ENCODE assay signal across 24 cellular contexts in the genomic region with DNA sequence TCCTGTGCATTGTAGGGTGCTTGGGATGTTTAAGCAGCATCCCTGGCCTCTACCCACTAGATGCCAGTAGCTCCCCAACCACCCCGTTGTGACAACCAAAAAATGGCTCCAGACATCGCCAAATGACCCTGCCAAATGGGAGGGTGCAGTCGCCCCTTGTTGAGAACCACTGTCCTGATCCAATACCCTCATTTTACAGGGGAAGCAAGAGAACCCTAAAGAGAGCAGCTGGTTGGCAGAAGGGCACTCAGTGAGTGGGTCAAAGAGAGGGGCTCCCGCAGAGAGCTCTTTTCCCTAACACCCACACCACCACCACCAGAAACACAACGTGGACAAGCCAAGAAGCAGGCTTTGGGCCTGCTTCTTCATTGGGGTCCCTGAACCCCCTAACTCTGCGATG. TPM values are rescaled to one million over a fixed set of nuclear protein-coding genes. Genes with fewer than 3 reads are reported as not detected.
DNase-seq lines count a peak whose midpoint lies in the region; ATAC-seq, FAIRE-seq and TF ChIP-seq lines count a peak whose summit lies in the region.
"Had no signal": no experiment of that assay in that cellular context is flagged by ENCODE, and none has a peak within 500 bp of the region (broad histone marks: within the 10 kb centered on the region; RNA-seq: fewer than 3 reads in every experiment).

No MANE protein-coding gene starts in this region.

- H3K9me3 ChIP-seq in H1 (ENCODE audit: insufficient read depth in 2 of 2, low read depth in 1 of 2, low read length in 1 of 2) = no peaks in the 10 kb centered on the region
- no peaks in the 10 kb centered on the region for H3K9me3 ChIP-seq in esophagus squamous epithelium
- H3K9me3 ChIP-seq: A549, Caco-2 had no signal

- no peak overlapping the region for H2AFZ ChIP-seq in H1 (ENCODE audit: low read length)

- no peak overlapping the region for H3K18ac ChIP-seq in H1 (ENCODE audit: extremely low read depth, low read length)

- no peaks in the 10 kb centered on the region; the same call in 1 of the 2 replicates for H3K23me2 ChIP-seq in H1 (ENCODE audit: low read depth, low read length)

- H3K27me3 ChIP-seq in H1 (replicated peaks in 1 of 4; ENCODE audit: control insufficient read depth in 3 of 4, extremely low read depth in 1 of 4, insufficient read depth in 3 of 4, low read length in 3 of 4) = no peaks in the 10 kb centered on the region
- H3K27me3 ChIP-seq in esophagus squamous epithelium = peaks cover 0 to 6% (median 0%) of the 10 kb centered on the region in 4 donors
- H3K27me3 ChIP-seq: BLaER1 treated with 17β-estradiol and CSF1 and Interleukin-3, amounts not matched to agents 10 nM and 100 nM had no signal

- H3K4me3 ChIP-seq in H1 (ENCODE audit: extremely low read depth in 1 of 4, insufficient read depth in 2 of 4, low read depth in 3 of 4, low read length in 4 of 4) = no peak overlapping the region
- no peak overlapping the region for H3K4me3 ChIP-seq in esophagus squamous epithelium
- H3K4me3 ChIP-seq: A549; BLaER1 treated with 17β-estradiol and CSF1 and Interleukin-3, amounts not matched to agents 10 nM and 100 nM; GM12878 had no signal

- intact Hi-C loops in posterior vena cava (cut with DNase I) (no loop called here), esophagus squamous epithelium (cut with DNase I) (no loop called here)

- FAIRE-seq in H1 (lab: Jason Lieb, UNC) = no peak
- FAIRE-seq: A549, D721Med, GM12878, GM12892, GM18507, GM19239 had no signal

- no peak overlapping the region for H3K4me2 ChIP-seq in H1 (ENCODE audit: insufficient read depth in 1 of 2, low read depth in 2 of 2, low read length in 2 of 2)
- H3K4me2 ChIP-seq: A549 had no signal

- no peak overlapping the region for H2BK120ac ChIP-seq in H1 (replicated peaks; ENCODE audit: low read depth, low read length)

- 0 out of 2 replicates have a peak overlapping the region, but pooled peaks have one; percentile 81 for H2BK15ac ChIP-seq in H1 (ENCODE audit: low read length)

- H3K79me2 ChIP-seq in H1 (ENCODE audit: control insufficient read depth in 1 of 2, insufficient read depth in 2 of 2, low read length in 2 of 2) = no peaks in the 10 kb centered on the region

- H2BK5ac ChIP-seq in H1 (ENCODE audit: low read depth, low read length) = no peak overlapping the region; the same call in 1 of the 2 replicates

- no peak overlapping the region for H4K91ac ChIP-seq in H1 (replicated peaks; ENCODE audit: insufficient read length, low read length)

- 71% methylated on average over 6 of the region's 6 CpGs; no CpG with 5 or more reads in 1 of the 2 experiments for WGBS in H1 (ENCODE audit: extremely low coverage in 1 of 2, insufficient coverage in 1 of 2, insufficient read length in 1 of 2, insufficient replicate concordance in 2 of 2, low coverage in 1 of 2, low lambda C conversion rate in 2 of 2, missing lambda C conversion rate in 1 of 2), 2 experiments
- WGBS in esophagus squamous epithelium, 2 donors = 78 to 85% methylated on average over 5 to 6 of the region's 6 CpGs

- H2BK12ac ChIP-seq in H1 (ENCODE audit: low read depth, low read length) = no peak overlapping the region

- H3K27ac ChIP-seq in H1 (ENCODE audit: low read depth, low read length) = no peak overlapping the region
- no peak overlapping the region for H3K27ac ChIP-seq in esophagus squamous epithelium
- H3K27ac ChIP-seq: 22Rv1; A549; BLaER1 treated with 17β-estradiol and CSF1 and Interleukin-3, amounts not matched to agents 10 nM and 100 nM; C4-2B had no signal

- DNase-seq in H1 (ENCODE audit: low read depth in 1 of 2, low spot score in 2 of 2) (no peak), mesenteric fat pad (ENCODE audit: low spot score) (peak; percentile 67), posterior vena cava (ENCODE audit: low spot score) (peak; percentile 9), esophagus squamous epithelium (lab: John Stamatoyannopoulos, UW) (no peak)
- DNase-seq: AML-193; Caco-2; Calu3; CD4-positive, alpha-beta T cell; CD8-positive, alpha-beta T cell; DMS79 treated with DMSO at 0.1 percent for 48 hours; GDM1 had no signal

- H3K23ac ChIP-seq in H1 (ENCODE audit: insufficient read length) = no peak overlapping the region

- TF ChIP-seq EP300 in H1 (IDR thresholded peaks at IDR 0.05; ENCODE audit: borderline replicate concordance in 1 of 2, low read depth in 2 of 2, low read length in 2 of 2) = no peak

- H3K4me1 ChIP-seq in H1 (replicated peaks in 1 of 4; ENCODE audit: control insufficient read depth in 3 of 4, insufficient read depth in 4 of 4, low read length in 3 of 4) (peaks cover 0 to 6% (median 2%) of the 10 kb centered on the region in 4 experiments; a peak in 4 of 7 replicates), esophagus squamous epithelium (no peaks in the 10 kb centered on the region)
- H3K4me1 ChIP-seq: A549, Caco-2 had no signal

- H4K5ac ChIP-seq in H1 (ENCODE audit: insufficient read length, low read depth, low read length) = no peak overlapping the region

- 0 out of 2 replicates have a peak overlapping the region, but pooled peaks have one; percentile 12 for H4K8ac ChIP-seq in H1 (ENCODE audit: extremely low read depth, insufficient read depth, low read length)

- TF ChIP-seq CTCF in H1 (IDR thresholded peaks at IDR 0.05; ENCODE audit: control extremely low read depth in 1 of 3, insufficient read depth in 1 of 3, low read depth in 1 of 3, low read length in 3 of 3) (no peak), esophagus squamous epithelium (IDR thresholded peaks at IDR 0.05) (no peak)

- POLR2A ChIA-PET in H1 (lab: Charles Lee; ENCODE audit: partially characterized antibody) = interaction anchor here (1.2 kb wide), 1 partner anchor 68 kb away, joined by 3 read pairs; no protein-coding TSS in a partner anchor

- no peak for TF ChIP-seq POLR2A in H1 (IDR thresholded peaks at IDR 0.05; ENCODE audit: control extremely low read depth in 1 of 2, low read depth in 2 of 2, low read length in 2 of 2)
- TF ChIP-seq POLR2A in esophagus squamous epithelium (IDR thresholded peaks at IDR 0.05) = no peak

- CTCF ChIA-PET in H1 (lab: Charles Lee; ENCODE audit: partially characterized antibody) = interaction anchor here (1.0 to 2.7 kb wide), 3 partner anchors 12 to 155 kb away, joined by 3 to 7 read pairs (median 4); no protein-coding TSS in a partner anchor

- H2AK5ac ChIP-seq in H1 (ENCODE audit: low read depth, low read length) = no peak overlapping the region

- no peak overlapping the region for H2BK20ac ChIP-seq in H1 (ENCODE audit: low read length)

- TF ChIP-seq RAD21 in H1 (IDR thresholded peaks at IDR 0.05 in 1 of 2, conservative IDR thresholded peaks at IDR 0.05 in 1 of 2; ENCODE audit: low read depth in 2 of 2, low read length in 2 of 2) = no peak

- no peaks in the 10 kb centered on the region for H4K20me1 ChIP-seq in H1 (replicated peaks in 1 of 2; ENCODE audit: control insufficient read depth in 1 of 2, insufficient read depth in 2 of 2, low read length in 2 of 2)
- H4K20me1 ChIP-seq: BLaER1 treated with 17β-estradiol and CSF1 and Interleukin-3, amounts not matched to agents 10 nM and 100 nM had no signal

- no peak overlapping the region for H3K14ac ChIP-seq in H1 (ENCODE audit: insufficient read length)

- H3K4ac ChIP-seq in H1 (replicated peaks; ENCODE audit: insufficient read length, low read depth, low read length) = no peak overlapping the region

- no peaks in the 10 kb centered on the region for H3K79me1 ChIP-seq in H1 (ENCODE audit: low read depth, low read length)

- H3K36me3 ChIP-seq in H1 (ENCODE audit: control insufficient read depth in 2 of 4, insufficient read depth in 4 of 4, low read length in 3 of 4) (no peaks in the 10 kb centered on the region), esophagus squamous epithelium (no peaks in the 10 kb centered on the region)
- H3K36me3 ChIP-seq: BLaER1 treated with 17β-estradiol and CSF1 and Interleukin-3, amounts not matched to agents 10 nM and 100 nM had no signal

- no peak for ATAC-seq in GM18861 (IDR thresholded peaks at IDR 0.05; ENCODE audit: unreplicated experiment)
- ATAC-seq: A549; CD8-positive, alpha-beta T cell; GM12878 had no signal

- peak overlapping the region in 1 of 4 experiments; percentile 22; a peak in 2 of 7 replicates for H3K9ac ChIP-seq in H1 (replicated peaks in 1 of 4; ENCODE audit: extremely low read depth in 1 of 4, low read depth in 3 of 4, low read length in 3 of 4)
- H3K9ac ChIP-seq: BLaER1 treated with 17β-estradiol and CSF1 and Interleukin-3, amounts not matched to agents 10 nM and 100 nM had no signal

- H3K56ac ChIP-seq in H1 (replicated peaks; ENCODE audit: insufficient read length, low read depth, low read length) = no peak overlapping the region

TF ChIP-seq in H1, 55 proteins besides CTCF, POLR2A, EP300 and RAD21:
- TF ChIP-seq, protein P1, sequence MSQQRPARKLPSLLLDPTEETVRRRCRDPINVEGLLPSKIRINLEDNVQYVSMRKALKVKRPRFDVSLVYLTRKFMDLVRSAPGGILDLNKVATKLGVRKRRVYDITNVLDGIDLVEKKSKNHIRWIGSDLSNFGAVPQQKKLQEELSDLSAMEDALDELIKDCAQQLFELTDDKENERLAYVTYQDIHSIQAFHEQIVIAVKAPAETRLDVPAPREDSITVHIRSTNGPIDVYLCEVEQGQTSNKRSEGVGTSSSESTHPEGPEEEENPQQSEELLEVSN (IDR thresholded peaks at IDR 0.05) = no peak
- TF ChIP-seq TEAD4 (IDR thresholded peaks at IDR 0.05; ENCODE audit: low read depth, low read length) (no peak), SP2 (IDR thresholded peaks at IDR 0.05; ENCODE audit: low read length) (no peak), CREB1 (IDR thresholded peaks at IDR 0.05) (no peak), RNF2 (IDR thresholded peaks at IDR 0.05; ENCODE audit: borderline replicate concordance, low read depth, low read length, missing control alignments, poor library complexity, severe bottlenecking) (no peak), EZH2 (IDR thresholded peaks at IDR 0.05; ENCODE audit: low read depth, low read length, severe bottlenecking) (no peak)
TF ChIP-seq in H1: peak in this region for 0.

RNA-seq across cellular contexts. Expression of a gene that starts 18.4 kb away (rescaled TPM):
- total RNA-seq in H1 (2021; fragmentation: NEBNext Ultra II Directional; extraction: Animal tissue kit (Norgen Biotek cat#: 25700)) = not detected in 2 replicates
- 0.24 and 0.95 TPM in 2 replicates for polyA plus RNA-seq in H1 (2011; rRNA removed)
- polyA plus RNA-seq in H1 (2011; cell fraction: cytosol; rRNA removed) = 0.26 TPM
- 0.68 TPM for polyA plus RNA-seq in H1 (2011; cell fraction: nucleus; rRNA removed)
- 0.36 to 1.3 TPM (median 0.60 TPM) in 4 replicates for polyA plus RNA-seq in H1 (2012, experiment 1 of 2)
- not detected for polyA plus RNA-seq in H1 (2012, experiment 2 of 2)
- polyA plus RNA-seq in H1 (2013, experiment 1 of 2) = 0.20 TPM
- polyA plus RNA-seq in H1 (2013, experiment 2 of 2) = 0.09 TPM
- 0.22 and 0.54 TPM in 2 replicates for polyA minus RNA-seq in H1 (2011; rRNA and poly(A)+ RNA removed)
- not detected for polyA minus RNA-seq in H1 (2011; cell fraction: cytosol; rRNA and poly(A)+ RNA removed)
- polyA minus RNA-seq in H1 (2011; cell fraction: nucleus; rRNA and poly(A)+ RNA removed) = 1.2 TPM
- not detected for total RNA-seq in mesenteric fat pad
- under 1 TPM in 1 of 2 donors, not detected in 1; 0.14 TPM for total RNA-seq in posterior vena cava
- not detected for total RNA-seq in esophagus squamous epithelium
- total RNA-seq: A172; Caco-2; Calu3; CD4-positive, alpha-beta T cell; CD8-positive, alpha-beta T cell; G401 had no signal
- polyA plus RNA-seq: BJ had no signal

Comparison
In these comparisons a context has a peak if more than half of its experiments do, and no peak if none do; other contexts are left out.
1. DNase-seq: peak in mesenteric fat pad (single experiment) and posterior vena cava (single experiment); none in H1 (0 of 2) and esophagus squamous epithelium (single experiment).